In the genomic region with DNA sequence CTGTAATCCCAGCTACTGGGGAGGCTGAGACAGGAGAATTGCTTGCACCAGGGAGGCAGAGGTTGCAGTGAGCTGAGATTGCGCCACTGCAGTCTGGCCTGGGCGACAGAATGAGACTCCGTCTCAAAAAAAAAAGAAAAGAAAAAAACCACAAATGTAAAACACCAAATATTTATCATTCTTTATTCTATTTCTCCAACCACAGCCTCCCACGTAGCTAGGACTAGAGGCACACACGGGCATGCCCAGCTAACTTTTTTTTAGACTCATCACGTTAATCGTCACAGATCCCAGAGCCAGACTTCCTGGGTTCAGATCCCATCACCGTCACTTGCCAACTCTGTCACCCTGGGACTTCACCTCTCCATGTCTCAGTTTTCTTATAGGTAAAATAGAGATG, we compare ENCODE assay signal across 18 cellular contexts. TPM values are rescaled to one million over a fixed set of nuclear protein-coding genes. Genes with fewer than 3 reads are reported as not detected.
DNase-seq lines count a peak whose midpoint lies in the region; ATAC-seq and TF ChIP-seq lines count a peak whose summit lies in the region.
"Had no signal": no experiment of that assay in that cellular context is flagged by ENCODE, and none has a peak within 500 bp of the region (broad histone marks: within the 10 kb centered on the region; RNA-seq: fewer than 3 reads in every experiment).

No MANE protein-coding gene starts in this region.

- BruUV-seq in IMR-90 (replicated peaks; lab: Mats Ljungman, UMichigan) = no TSS peak

- H3K9me1 ChIP-seq in IMR-90 (ENCODE audit: insufficient read depth, low read length) = peaks cover 3% of the 10 kb centered on the region; the same call in 1 of the 2 replicates

- H3K23ac ChIP-seq in IMR-90 (ENCODE audit: low read depth, low read length) = no peak overlapping the region

- H3K27ac Mint-ChIP-seq in stimulated activated effector memory CD8-positive, alpha-beta T cell treated with anti-CD3 and anti-CD28 coated beads, Interleukin-12 subunit alpha, Interleukin-12 subunit beta, amount 100 ng/mL, for 72 hours = peak overlapping the region; percentile 67
- H3K27ac Mint-ChIP-seq in activated naive CD4-positive, alpha-beta T cell treated with anti-CD3 and anti-CD28 coated beads, Interleukin-2, amount 10 ng/mL, durations not matched to agents 7 days and 5 days = no peak overlapping the region
- no peak overlapping the region for H3K27ac Mint-ChIP-seq in activated CD8-positive, alpha-beta T cell treated with anti-CD3 and anti-CD28 coated beads for 36 hours

- H2BK120ac ChIP-seq in IMR-90 (ENCODE audit: low read depth, low read length) = no peak overlapping the region

- TF ChIP-seq POLR2A in IMR-90 (IDR thresholded peaks at IDR 0.05; ENCODE audit: low read depth, low read length) (no peak), GM18505 (IDR thresholded peaks at IDR 0.05; ENCODE audit: borderline replicate concordance, extremely low read depth, insufficient read depth, insufficient read length) (no peak)

- POLR2A ChIA-PET in IMR-90 (lab: Charles Lee; ENCODE audit: unreplicated experiment) = no interaction called here
- POLR2A ChIA-PET in activated CD8-positive, alpha-beta T cell treated with anti-CD3 and anti-CD28 coated beads for 36 hours (lab: Charles Lee) = interaction anchor here (1.5 kb wide), 1 partner anchor 15 kb away, joined by 3 read pairs; no protein-coding TSS in a partner anchor

- H3K4me1 Mint-ChIP-seq in stimulated activated effector memory CD8-positive, alpha-beta T cell treated with anti-CD3 and anti-CD28 coated beads, Interleukin-12 subunit alpha, Interleukin-12 subunit beta, amount 100 ng/mL, for 72 hours = no peaks in the 10 kb centered on the region
- H3K4me1 Mint-ChIP-seq in activated naive CD4-positive, alpha-beta T cell treated with anti-CD3 and anti-CD28 coated beads, Interleukin-2, amount 10 ng/mL, durations not matched to agents 7 days and 5 days = no peaks in the 10 kb centered on the region
- H3K4me1 Mint-ChIP-seq in activated CD8-positive, alpha-beta T cell treated with anti-CD3 and anti-CD28 coated beads for 36 hours (ENCODE audit: low read depth) = peaks cover 2% of the 10 kb centered on the region

- no peak overlapping the region for H3K4me3 ChIP-seq in IMR-90 (ENCODE audit: insufficient read depth, low read depth, low read length)
- no peak overlapping the region for H3K4me3 ChIP-seq in astrocyte of the spinal cord (ENCODE audit: low read depth, low read length)
- no peak overlapping the region for H3K4me3 ChIP-seq in fibroblast of villous mesenchyme (ENCODE audit: low read depth, low read length)
- H3K4me3 ChIP-seq: HAP-1 had no signal

- dilution Hi-C loops in IMR-90 (cut with HindIII; ENCODE audit: low sequenced_read_pairs, unreplicated experiment) = no loop called here

- H3K27ac ChIP-seq in IMR-90 (ENCODE audit: insufficient read depth, low read length) = no peak overlapping the region

- TF ChIP-seq CTCF in IMR-90 (conservative IDR thresholded peaks at IDR 0.05; ENCODE audit: low read depth, low read length) (no peak), astrocyte of the spinal cord (IDR thresholded peaks at IDR 0.05; ENCODE audit: low read depth, low read length) (no peak), fibroblast of villous mesenchyme (IDR thresholded peaks at IDR 0.05; ENCODE audit: insufficient read depth, low read depth, low read length) (no peak)
- no peak for TF ChIP-seq CTCF in activated CD8-positive, alpha-beta T cell treated with anti-CD3 and anti-CD28 coated beads for 36 hours (IDR thresholded peaks at IDR 0.05)

- peaks cover 6% of the 10 kb centered on the region for H3K4me1 ChIP-seq in IMR-90 (ENCODE audit: control insufficient read depth, insufficient read depth, low read length)
- H3K4me1 ChIP-seq: HAP-1 had no signal

- H3K4ac ChIP-seq in IMR-90 (ENCODE audit: low read depth, low read length) = no peak overlapping the region

- DNase-seq in IMR-90 (peak; percentile 21), astrocyte of the spinal cord (ENCODE audit: low read depth, low spot score) (peak; percentile 26), fibroblast of villous mesenchyme (ENCODE audit: low read depth) (peak; percentile 75)
- DNase-seq in stimulated activated effector memory CD8-positive, alpha-beta T cell treated with anti-CD3 and anti-CD28 coated beads, Interleukin-12 subunit alpha, Interleukin-12 subunit beta, amount 100 ng/mL, for 72 hours (ENCODE audit: low spot score in 2 of 2) = no peak
- DNase-seq in activated naive CD4-positive, alpha-beta T cell treated with anti-CD3 and anti-CD28 coated beads, Interleukin-2, amount 10 ng/mL, durations not matched to agents 7 days and 5 days = no peak
- no peak for DNase-seq in NK-92 treated with Interleukin-12 subunit alpha and Interleukin-12 subunit beta, amount 100 ng/mL, for 24 hours (lab: John Stamatoyannopoulos, UW)
- DNase-seq in activated CD8-positive, alpha-beta T cell treated with anti-CD3 and anti-CD28 coated beads for 36 hours = no peak
- DNase-seq: COR-L47, DMS153, Karpas-422, NCI-H1930, NCI-H2171, NCI-H774, SHP77 treated with DMSO at 0.1 percent for 48 hours had no signal

- CTCF ChIA-PET in IMR-90 (lab: Yijun Ruan, JAX) = no interaction called here
- CTCF ChIA-PET in activated naive CD4-positive, alpha-beta T cell treated with anti-CD3 and anti-CD28 coated beads, Interleukin-2, amount 10 ng/mL, durations not matched to agents 7 days and 5 days (lab: Charles Lee) = no interaction called here
- CTCF ChIA-PET in activated CD8-positive, alpha-beta T cell treated with anti-CD3 and anti-CD28 coated beads for 36 hours (lab: Charles Lee) = no interaction called here

- 80% methylated on average over 7 of the region's 8 CpGs; no CpG with 5 or more reads in 1 of the 2 experiments for WGBS in IMR-90 (ENCODE audit: extremely low coverage in 2 of 2, insufficient read length in 1 of 2), 2 experiments

- H4K5ac ChIP-seq in IMR-90 (ENCODE audit: low read depth, low read length) = no peak overlapping the region

- no peaks in the 10 kb centered on the region for H3K9me3 Mint-ChIP-seq in stimulated activated effector memory CD8-positive, alpha-beta T cell treated with anti-CD3 and anti-CD28 coated beads, Interleukin-12 subunit alpha, Interleukin-12 subunit beta, amount 100 ng/mL, for 72 hours
- no peaks in the 10 kb centered on the region for H3K9me3 Mint-ChIP-seq in activated naive CD4-positive, alpha-beta T cell treated with anti-CD3 and anti-CD28 coated beads, Interleukin-2, amount 10 ng/mL, durations not matched to agents 7 days and 5 days
- H3K9me3 Mint-ChIP-seq in activated CD8-positive, alpha-beta T cell treated with anti-CD3 and anti-CD28 coated beads for 36 hours = no peaks in the 10 kb centered on the region

- peaks cover 38% of the 10 kb centered on the region for H3K36me3 ChIP-seq in IMR-90 (ENCODE audit: control insufficient read depth, insufficient read depth, low read length)

- ATAC-seq in IMR-90 (ENCODE audit: low read depth) (no peak), GM18505 (IDR thresholded peaks at IDR 0.05; ENCODE audit: unreplicated experiment) (no peak)
- no peak for ATAC-seq in stimulated activated effector memory CD8-positive, alpha-beta T cell treated with anti-CD3 and anti-CD28 coated beads, Interleukin-12 subunit alpha, Interleukin-12 subunit beta, amount 100 ng/mL, for 72 hours
- ATAC-seq in activated CD8-positive, alpha-beta T cell treated with anti-CD3 and anti-CD28 coated beads for 36 hours = no peak
- ATAC-seq: HepG2, Panc1 had no signal

- no peak overlapping the region for H2AFZ ChIP-seq in IMR-90 (replicated peaks; ENCODE audit: low read length, poor library complexity)

- H3K79me1 ChIP-seq in IMR-90 (ENCODE audit: low read depth in 1 of 2, low read length in 2 of 2) = peaks cover 8 to 10% of the 10 kb centered on the region in 2 experiments; a peak in 3 of 4 replicates

- no peak overlapping the region for H3K4me3 Mint-ChIP-seq in stimulated activated effector memory CD8-positive, alpha-beta T cell treated with anti-CD3 and anti-CD28 coated beads, Interleukin-12 subunit alpha, Interleukin-12 subunit beta, amount 100 ng/mL, for 72 hours
- no peak overlapping the region for H3K4me3 Mint-ChIP-seq in activated naive CD4-positive, alpha-beta T cell treated with anti-CD3 and anti-CD28 coated beads, Interleukin-2, amount 10 ng/mL, durations not matched to agents 7 days and 5 days
- H3K4me3 Mint-ChIP-seq in activated CD8-positive, alpha-beta T cell treated with anti-CD3 and anti-CD28 coated beads for 36 hours = no peak overlapping the region

- H4K8ac ChIP-seq in IMR-90 (ENCODE audit: low read depth in 2 of 2, low read length in 2 of 2) = no peak overlapping the region

- no peak overlapping the region for H3K4me2 ChIP-seq in IMR-90 (ENCODE audit: low read depth, low read length)

- TF ChIP-seq RAD21 in IMR-90 (IDR thresholded peaks at IDR 0.05; ENCODE audit: low read length) = no peak

- no peak overlapping the region for H2BK15ac ChIP-seq in IMR-90 (ENCODE audit: low read depth, low read length)

- intact Hi-C loops in IMR-90 (cut with micrococcal nuclease) = no loop called here
- intact Hi-C loops in activated CD8-positive, alpha-beta T cell treated with anti-CD3 and anti-CD28 coated beads for 36 hours (cut with micrococcal nuclease) = no loop called here

- H3K9ac ChIP-seq in IMR-90 (ENCODE audit: low read depth, low read length) = no peak overlapping the region

- no peaks in the 10 kb centered on the region for H3K9me3 ChIP-seq in IMR-90 (ENCODE audit: control insufficient read depth, insufficient read depth, low read length)
- H3K9me3 ChIP-seq: HAP-1 had no signal

- no peak overlapping the region for H2AK9ac ChIP-seq in IMR-90 (replicated peaks; ENCODE audit: low read depth, low read length, poor library complexity)

- no peaks in the 10 kb centered on the region for H3K27me3 ChIP-seq in IMR-90 (ENCODE audit: control insufficient read depth, insufficient read depth, low read length)

- in situ Hi-C loops in IMR-90 (cut with MboI; ENCODE audit: low sequenced_read_pairs) = no loop called here
- in situ Hi-C loops in astrocyte of the spinal cord (cut with HindIII; ENCODE audit: low sequenced_read_pairs) = no loop called here

- H3K56ac ChIP-seq in IMR-90 (ENCODE audit: extremely low read depth, insufficient read depth, low read length) = no peak overlapping the region

- no peak overlapping the region for H2BK5ac ChIP-seq in IMR-90 (ENCODE audit: low read depth, low read length, poor library complexity, severe bottlenecking)

- H3K36me3 Mint-ChIP-seq in stimulated activated effector memory CD8-positive, alpha-beta T cell treated with anti-CD3 and anti-CD28 coated beads, Interleukin-12 subunit alpha, Interleukin-12 subunit beta, amount 100 ng/mL, for 72 hours = peaks cover 75% of the 10 kb centered on the region
- H3K36me3 Mint-ChIP-seq in activated naive CD4-positive, alpha-beta T cell treated with anti-CD3 and anti-CD28 coated beads, Interleukin-2, amount 10 ng/mL, durations not matched to agents 7 days and 5 days = peaks cover 30% of the 10 kb centered on the region
- peaks cover 19% of the 10 kb centered on the region for H3K36me3 Mint-ChIP-seq in activated CD8-positive, alpha-beta T cell treated with anti-CD3 and anti-CD28 coated beads for 36 hours (ENCODE audit: low read depth)

- no peak overlapping the region for H4K91ac ChIP-seq in IMR-90 (ENCODE audit: insufficient read depth, low read depth, low read length)

- no peak overlapping the region for H2AK5ac ChIP-seq in IMR-90 (ENCODE audit: low read depth, low read length)

- no peak overlapping the region for H2BK20ac ChIP-seq in IMR-90 (ENCODE audit: low read depth, low read length)

- H3K14ac ChIP-seq in IMR-90 (replicated peaks; ENCODE audit: low read depth, low read length) = no peak overlapping the region

- no peaks in the 10 kb centered on the region for H4K20me1 ChIP-seq in IMR-90 (ENCODE audit: insufficient read depth, low read length)

- H3K27me3 Mint-ChIP-seq in activated naive CD4-positive, alpha-beta T cell treated with anti-CD3 and anti-CD28 coated beads, Interleukin-2, amount 10 ng/mL, durations not matched to agents 7 days and 5 days = no peaks in the 10 kb centered on the region
- H3K27me3 Mint-ChIP-seq in activated CD8-positive, alpha-beta T cell treated with anti-CD3 and anti-CD28 coated beads for 36 hours = no peaks in the 10 kb centered on the region

- no peak overlapping the region for H3K18ac ChIP-seq in IMR-90 (ENCODE audit: low read depth, low read length)

RNA-seq across cellular contexts. Expression of gene DNAJC16, which starts 13.6 kb away (rescaled TPM):
- total RNA-seq in IMR-90 (2012; rRNA removed) = 12.5 and 13.1 TPM in 2 replicates
- 6.9 and 8.0 TPM in 2 replicates for polyA plus RNA-seq in IMR-90 (2012; rRNA removed)
- polyA plus RNA-seq in IMR-90 (2012; cell fraction: cytosol; rRNA removed) = 2.5 TPM in 2 replicates
- polyA plus RNA-seq in IMR-90 (2012; cell fraction: nucleus; rRNA removed; ENCODE audit: low replicate concordance) = 4.5 and 13.3 TPM in 2 replicates
- total RNA-seq in fibroblast of villous mesenchyme = 14.2 and 27.2 TPM in 2 replicates
- 10 to 100 TPM in 1 of 2 experiments, 1 to 10 TPM in 1; 10.0 to 13.0 TPM for total RNA-seq in activated CD8-positive, alpha-beta T cell treated with anti-CD3 and anti-CD28 coated beads for 36 hours

RNA-seq across cellular contexts. Expression of gene CASP9, which starts 16.2 kb away (rescaled TPM):
- total RNA-seq in IMR-90 (2012; rRNA removed) = 5.3 and 7.0 TPM in 2 replicates
- 7.8 and 8.3 TPM in 2 replicates for polyA plus RNA-seq in IMR-90 (2012; rRNA removed)
- polyA plus RNA-seq in IMR-90 (2012; cell fraction: cytosol; rRNA removed) = 8.0 and 8.7 TPM in 2 replicates
- 19.8 and 20.6 TPM in 2 replicates for polyA plus RNA-seq in IMR-90 (2012; cell fraction: nucleus; rRNA removed; ENCODE audit: low replicate concordance)
- total RNA-seq in fibroblast of villous mesenchyme = 5.8 and 7.3 TPM in 2 replicates
- total RNA-seq in activated CD8-positive, alpha-beta T cell treated with anti-CD3 and anti-CD28 coated beads for 36 hours = 10 to 100 TPM in 1 of 2 experiments, 1 to 10 TPM in 1; 9.7 to 11.5 TPM

RNA-seq across cellular contexts. Expression of gene AGMAT, which starts 44.6 kb away (rescaled TPM):
- 0.18 and 0.28 TPM in 2 replicates for total RNA-seq in IMR-90 (2012; rRNA removed)
- polyA plus RNA-seq in IMR-90 (2012; rRNA removed) = 0.20 and 0.26 TPM in 2 replicates
- polyA plus RNA-seq in IMR-90 (2012; cell fraction: cytosol; rRNA removed) = 0.18 and 0.20 TPM in 2 replicates
- polyA plus RNA-seq in IMR-90 (2012; cell fraction: nucleus; rRNA removed; ENCODE audit: low replicate concordance) = 0.09 TPM in 2 replicates
- total RNA-seq in fibroblast of villous mesenchyme = 2.3 and 2.6 TPM in 2 replicates
- 10 to 100 TPM; 21.6 to 21.9 TPM for total RNA-seq in activated CD8-positive, alpha-beta T cell treated with anti-CD3 and anti-CD28 coated beads for 36 hours

Comparison
In these comparisons a context has a peak if more than half of its experiments do, and no peak if none do; other contexts are left out.
1. DNase-seq: peak in IMR-90 (single experiment), astrocyte of the spinal cord (single experiment) and fibroblast of villous mesenchyme (single experiment); none in stimulated activated effector memory CD8-positive, alpha-beta T cell treated with anti-CD3 and anti-CD28 coated beads, Interleukin-12 subunit alpha, Interleukin-12 subunit beta, amount 100 ng/mL, for 72 hours (0 of 2), activated naive CD4-positive, alpha-beta T cell treated with anti-CD3 and anti-CD28 coated beads, Interleukin-2, amount 10 ng/mL, durations not matched to agents 7 days and 5 days (single experiment), NK-92 treated with Interleukin-12 subunit alpha and Interleukin-12 subunit beta, amount 100 ng/mL, for 24 hours (single experiment) and activated CD8-positive, alpha-beta T cell treated with anti-CD3 and anti-CD28 coated beads for 36 hours (single experiment).